2 cellular contexts compared by ENCODE assay signal in the genomic region with DNA sequence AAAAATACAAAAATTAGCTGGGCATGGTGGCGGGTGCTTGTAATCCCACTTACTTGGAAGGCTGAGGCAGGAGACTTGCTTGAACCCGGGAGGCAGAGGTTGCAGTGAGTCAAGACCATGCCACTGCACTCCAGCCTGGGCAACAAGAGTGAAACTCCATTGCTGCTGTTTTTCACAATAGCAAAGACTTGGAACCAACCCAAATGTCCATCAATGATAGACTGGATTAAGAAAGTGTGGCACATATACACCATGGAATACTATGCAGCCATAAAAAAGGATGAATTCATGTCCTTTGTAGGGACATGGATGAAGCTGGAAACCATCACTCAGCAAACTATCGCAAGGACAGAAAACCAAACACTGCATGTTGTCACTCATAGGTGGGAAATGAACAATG. TPM values are rescaled to one million over a fixed set of nuclear protein-coding genes. Genes with fewer than 3 reads are reported as not detected.
"Had no signal": no experiment of that assay in that cellular context is flagged by ENCODE, and none has a peak within 500 bp of the region (broad histone marks: within the 10 kb centered on the region; RNA-seq: fewer than 3 reads in every experiment).

No MANE protein-coding gene starts in this region.

RNA-seq across cellular contexts. Expression of a gene that starts 41.8 kb away (rescaled TPM):
- total RNA-seq: Peyer's patch had no signal

RNA-seq across cellular contexts. Expression of a gene that starts 50.3 kb away (rescaled TPM):
- total RNA-seq: Peyer's patch, SJSA1 had no signal
